In the genomic region with DNA sequence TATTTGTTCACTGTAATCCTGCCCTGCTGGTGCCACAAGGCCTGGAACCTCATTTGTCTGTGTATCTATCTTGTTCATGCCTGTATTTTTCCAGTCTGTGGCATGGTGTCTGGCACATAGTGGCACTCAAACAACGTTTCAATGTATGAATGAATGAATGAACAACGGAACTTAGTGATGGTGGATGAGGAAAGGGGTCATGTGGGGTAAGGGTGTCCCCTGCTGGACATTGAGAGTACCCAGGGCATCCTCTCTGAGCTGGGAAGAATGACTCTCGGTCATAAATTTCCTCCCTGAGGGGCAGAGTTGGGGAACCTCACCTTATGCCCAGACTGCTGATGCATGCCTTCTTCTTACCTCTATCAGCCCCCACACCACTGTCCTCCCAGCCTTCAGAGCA, we compare ENCODE assay signal across 1 cellular context.
A peak's percentile ranks its signal among the peaks of the same experiment; 100 is the strongest.
TF ChIP-seq lines count a peak whose summit lies in the region.

No MANE protein-coding gene starts in this region.

TF ChIP-seq in K562, 482 proteins besides CTCF, POLR2A, EP300 and RAD21 (continues in another document):
- TF ChIP-seq, protein P1, sequence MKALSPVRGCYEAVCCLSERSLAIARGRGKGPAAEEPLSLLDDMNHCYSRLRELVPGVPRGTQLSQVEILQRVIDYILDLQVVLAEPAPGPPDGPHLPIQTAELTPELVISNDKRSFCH (CRISPR knock-in tag; IDR thresholded peaks at IDR 0.05), result no peak
- TF ChIP-seq, protein P1 (tag; IDR thresholded peaks at IDR 0.05), result 0 out of 2 replicates have a peak, but pooled peaks have one; percentile 23
- TF ChIP-seq NCOR1 (IDR thresholded peaks at IDR 0.05) (peak; percentile 14; the same call in 1 of the 2 replicates), TCF7 (IDR thresholded peaks at IDR 0.05; ENCODE audit: borderline replicate concordance) (0 out of 2 replicates have a peak, but pooled peaks have one; percentile 11), BRF1 (IDR thresholded peaks at IDR 0.05; ENCODE audit: borderline replicate concordance, extremely low read depth, insufficient read length) (no peak), SMC3 (conservative IDR thresholded peaks at IDR 0.05; ENCODE audit: insufficient read depth, low read depth, low read length) (peak; percentile 97), TARDBP (IDR thresholded peaks at IDR 0.05) (peak; percentile 50; the same call in 1 of the 2 replicates), SP1 (CRISPR knock-in tag; IDR thresholded peaks at IDR 0.05) (no peak), CREM (IDR thresholded peaks at IDR 0.05; ENCODE audit: low read depth) (peak; percentile 44; the same call in 1 of the 2 replicates), HSF4 (CRISPR knock-in tag; IDR thresholded peaks at IDR 0.05; ENCODE audit: borderline replicate concordance) (no peak), EHMT2 (IDR thresholded peaks at IDR 0.05) (0 out of 2 replicates have a peak, but pooled peaks have one; percentile 35), NCOA6 (IDR thresholded peaks at IDR 0.05) (no peak), RBM17 (IDR thresholded peaks at IDR 0.05; ENCODE audit: borderline replicate concordance, low read depth, low read length) (no peak), ZNF644 (tag; IDR thresholded peaks at IDR 0.05; ENCODE audit: low read depth) (no peak), MYBL2 (IDR thresholded peaks at IDR 0.05; ENCODE audit: low read depth) (no peak), MYBL2 (CRISPR knock-in tag; IDR thresholded peaks at IDR 0.05; ENCODE audit: borderline replicate concordance) (no peak), KDM1A (IDR thresholded peaks at IDR 0.05) (peak; percentile 31 to 48; a peak in 2 of 4 replicates), HDAC1 (IDR thresholded peaks at IDR 0.05) (0 out of 4 replicates have a peak, but pooled peaks of 1 of the 2 experiments have one; percentile 14), ZNF24 (IDR thresholded peaks at IDR 0.05) (peak; percentile 100), ZNF75A (CRISPR knock-in tag; IDR thresholded peaks at IDR 0.05) (no peak), TAL1 (IDR thresholded peaks at IDR 0.05) (peak; percentile 17; the same call in 1 of the 2 replicates), CTBP1 (IDR thresholded peaks at IDR 0.05; ENCODE audit: borderline replicate concordance) (peak; percentile 54; the same call in 1 of the 2 replicates), JUND (IDR thresholded peaks at IDR 0.05; ENCODE audit: borderline replicate concordance, low read depth, low read length) (peak; percentile 38; the same call in 1 of the 2 replicates), JUND (tag; IDR thresholded peaks at IDR 0.05; ENCODE audit: borderline replicate concordance, low read depth, low read length) (no peak; the same call in 2 of the 3 replicates), BHLHE40 (IDR thresholded peaks at IDR 0.05; ENCODE audit: low read length) (0 out of 2 replicates have a peak, but pooled peaks have one; percentile 29), FOSL1 (tag; conservative IDR thresholded peaks at IDR 0.05) (0 out of 2 replicates have a peak, but pooled peaks have one; percentile 17), FOXP1 (CRISPR knock-in tag; IDR thresholded peaks at IDR 0.05) (no peak), STAG1 (CRISPR knock-in tag; IDR thresholded peaks at IDR 0.05; ENCODE audit: borderline replicate concordance) (peak; percentile 71; the same call in 1 of the 2 replicates), E2F1 (CRISPR knock-in tag; IDR thresholded peaks at IDR 0.05) (no peak), STAT5A (IDR thresholded peaks at IDR 0.05; ENCODE audit: borderline replicate concordance, low read length) (no peak), GABPB1 (CRISPR knock-in tag; IDR thresholded peaks at IDR 0.05) (0 out of 2 replicates have a peak, but pooled peaks have one; percentile 35), MAZ (CRISPR knock-in tag; conservative IDR thresholded peaks at IDR 0.05 in 1 of 2, IDR thresholded peaks at IDR 0.05 in 1 of 2) (peak in 1 of 2 experiments; percentile 74; a peak in 2 of 4 replicates), MYC (IDR thresholded peaks at IDR 0.05; ENCODE audit: low read depth, low read length) (peak; percentile 17; the same call in 1 of the 2 replicates), MYC (CRISPR knock-in tag; IDR thresholded peaks at IDR 0.05; ENCODE audit: borderline replicate concordance, low read depth) (no peak), SMAD3 (CRISPR knock-in tag; conservative IDR thresholded peaks at IDR 0.05) (0 out of 2 replicates have a peak, but pooled peaks have one; percentile 21), MNT (conservative IDR thresholded peaks at IDR 0.05) (peak; percentile 32 to 43; a peak in 1 of 4 replicates), SRSF7 (optimal IDR thresholded peaks at IDR 0.05; ENCODE audit: low read depth, low read length) (no peak), SMAD1 (IDR thresholded peaks at IDR 0.05; ENCODE audit: low read depth, low read length, partially characterized antibody) (no peak), MEIS2 (IDR thresholded peaks at IDR 0.05; ENCODE audit: partially characterized antibody) (peak; percentile 40), ZEB2 (IDR thresholded peaks at IDR 0.05) (peak; percentile 32; the same call in 1 of the 2 replicates), RCOR1 (IDR thresholded peaks at IDR 0.05; ENCODE audit: borderline replicate concordance in 1 of 2, low read depth in 2 of 2, low read length in 2 of 2) (peak in 1 of 2 experiments; percentile 90; a peak in 2 of 4 replicates), ARID2 (IDR thresholded peaks at IDR 0.05) (peak; percentile 96), KAT7 (CRISPR knock-in tag; IDR thresholded peaks at IDR 0.05; ENCODE audit: borderline replicate concordance) (0 out of 2 replicates have a peak, but pooled peaks have one; percentile 49), EP400 (IDR thresholded peaks at IDR 0.05) (peak; percentile 29; the same call in 1 of the 2 replicates), SNIP1 (IDR thresholded peaks at IDR 0.05; ENCODE audit: low read depth) (no peak), CC2D1A (IDR thresholded peaks at IDR 0.05) (peak; percentile 87), ZNF398 (CRISPR knock-in tag; IDR thresholded peaks at IDR 0.05) (no peak)
- TF ChIP-seq, protein P2, sequence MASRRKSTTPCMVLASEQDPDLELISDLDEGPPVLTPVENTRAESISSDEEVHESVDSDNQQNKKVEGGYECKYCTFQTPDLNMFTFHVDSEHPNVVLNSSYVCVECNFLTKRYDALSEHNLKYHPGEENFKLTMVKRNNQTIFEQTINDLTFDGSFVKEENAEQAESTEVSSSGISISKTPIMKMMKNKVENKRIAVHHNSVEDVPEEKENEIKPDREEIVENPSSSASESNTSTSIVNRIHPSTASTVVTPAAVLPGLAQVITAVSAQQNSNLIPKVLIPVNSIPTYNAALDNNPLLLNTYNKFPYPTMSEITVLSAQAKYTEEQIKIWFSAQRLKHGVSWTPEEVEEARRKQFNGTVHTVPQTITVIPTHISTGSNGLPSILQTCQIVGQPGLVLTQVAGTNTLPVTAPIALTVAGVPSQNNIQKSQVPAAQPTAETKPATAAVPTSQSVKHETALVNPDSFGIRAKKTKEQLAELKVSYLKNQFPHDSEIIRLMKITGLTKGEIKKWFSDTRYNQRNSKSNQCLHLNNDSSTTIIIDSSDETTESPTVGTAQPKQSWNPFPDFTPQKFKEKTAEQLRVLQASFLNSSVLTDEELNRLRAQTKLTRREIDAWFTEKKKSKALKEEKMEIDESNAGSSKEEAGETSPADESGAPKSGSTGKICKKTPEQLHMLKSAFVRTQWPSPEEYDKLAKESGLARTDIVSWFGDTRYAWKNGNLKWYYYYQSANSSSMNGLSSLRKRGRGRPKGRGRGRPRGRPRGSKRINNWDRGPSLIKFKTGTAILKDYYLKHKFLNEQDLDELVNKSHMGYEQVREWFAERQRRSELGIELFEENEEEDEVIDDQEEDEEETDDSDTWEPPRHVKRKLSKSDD (conservative IDR thresholded peaks at IDR 0.05; ENCODE audit: low read length), result 0 out of 2 replicates have a peak, but pooled peaks have one; percentile 22
- TF ChIP-seq, protein P3, sequence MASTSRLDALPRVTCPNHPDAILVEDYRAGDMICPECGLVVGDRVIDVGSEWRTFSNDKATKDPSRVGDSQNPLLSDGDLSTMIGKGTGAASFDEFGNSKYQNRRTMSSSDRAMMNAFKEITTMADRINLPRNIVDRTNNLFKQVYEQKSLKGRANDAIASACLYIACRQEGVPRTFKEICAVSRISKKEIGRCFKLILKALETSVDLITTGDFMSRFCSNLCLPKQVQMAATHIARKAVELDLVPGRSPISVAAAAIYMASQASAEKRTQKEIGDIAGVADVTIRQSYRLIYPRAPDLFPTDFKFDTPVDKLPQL (IDR thresholded peaks at IDR 0.05; ENCODE audit: extremely low read depth, insufficient read length), result no peak
- TF ChIP-seq, protein P4, sequence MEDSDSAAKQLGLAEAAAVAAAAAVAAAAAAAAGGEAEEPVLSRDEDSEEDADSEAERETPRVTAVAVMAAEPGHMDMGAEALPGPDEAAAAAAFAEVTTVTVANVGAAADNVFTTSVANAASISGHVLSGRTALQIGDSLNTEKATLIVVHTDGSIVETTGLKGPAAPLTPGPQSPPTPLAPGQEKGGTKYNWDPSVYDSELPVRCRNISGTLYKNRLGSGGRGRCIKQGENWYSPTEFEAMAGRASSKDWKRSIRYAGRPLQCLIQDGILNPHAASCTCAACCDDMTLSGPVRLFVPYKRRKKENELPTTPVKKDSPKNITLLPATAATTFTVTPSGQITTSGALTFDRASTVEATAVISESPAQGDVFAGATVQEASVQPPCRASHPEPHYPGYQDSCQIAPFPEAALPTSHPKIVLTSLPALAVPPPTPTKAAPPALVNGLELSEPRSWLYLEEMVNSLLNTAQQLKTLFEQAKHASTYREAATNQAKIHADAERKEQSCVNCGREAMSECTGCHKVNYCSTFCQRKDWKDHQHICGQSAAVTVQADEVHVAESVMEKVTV (CRISPR knock-in tag; IDR thresholded peaks at IDR 0.05), result peak; percentile 96
- TF ChIP-seq, protein P5, sequence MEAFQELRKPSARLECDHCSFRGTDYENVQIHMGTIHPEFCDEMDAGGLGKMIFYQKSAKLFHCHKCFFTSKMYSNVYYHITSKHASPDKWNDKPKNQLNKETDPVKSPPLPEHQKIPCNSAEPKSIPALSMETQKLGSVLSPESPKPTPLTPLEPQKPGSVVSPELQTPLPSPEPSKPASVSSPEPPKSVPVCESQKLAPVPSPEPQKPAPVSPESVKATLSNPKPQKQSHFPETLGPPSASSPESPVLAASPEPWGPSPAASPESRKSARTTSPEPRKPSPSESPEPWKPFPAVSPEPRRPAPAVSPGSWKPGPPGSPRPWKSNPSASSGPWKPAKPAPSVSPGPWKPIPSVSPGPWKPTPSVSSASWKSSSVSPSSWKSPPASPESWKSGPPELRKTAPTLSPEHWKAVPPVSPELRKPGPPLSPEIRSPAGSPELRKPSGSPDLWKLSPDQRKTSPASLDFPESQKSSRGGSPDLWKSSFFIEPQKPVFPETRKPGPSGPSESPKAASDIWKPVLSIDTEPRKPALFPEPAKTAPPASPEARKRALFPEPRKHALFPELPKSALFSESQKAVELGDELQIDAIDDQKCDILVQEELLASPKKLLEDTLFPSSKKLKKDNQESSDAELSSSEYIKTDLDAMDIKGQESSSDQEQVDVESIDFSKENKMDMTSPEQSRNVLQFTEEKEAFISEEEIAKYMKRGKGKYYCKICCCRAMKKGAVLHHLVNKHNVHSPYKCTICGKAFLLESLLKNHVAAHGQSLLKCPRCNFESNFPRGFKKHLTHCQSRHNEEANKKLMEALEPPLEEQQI (IDR thresholded peaks at IDR 0.05), result no peak
